Comparison of ENCODE assay signal across 13 cellular contexts in the genomic region with DNA sequence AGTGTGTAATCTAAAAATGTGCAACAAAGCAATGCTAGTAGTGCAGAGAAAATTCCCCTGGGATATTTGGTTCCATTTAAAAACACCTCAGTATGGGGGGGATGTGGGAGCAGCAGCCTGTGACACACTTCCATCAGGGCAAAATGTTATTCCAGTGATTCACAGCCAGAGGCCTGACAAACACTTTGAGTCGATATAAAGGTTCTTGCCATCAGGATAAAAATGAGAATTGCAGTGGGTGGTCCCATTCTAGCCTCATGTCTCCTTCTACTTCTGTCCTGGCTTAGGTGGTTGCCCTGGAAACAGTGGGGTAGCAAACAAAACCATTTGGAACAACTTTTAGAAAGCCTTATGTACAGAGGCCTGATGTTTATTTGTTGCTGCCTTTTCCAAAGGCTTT.
A peak's percentile ranks its signal among the peaks of the same experiment; 100 is the strongest.
DNase-seq lines count a peak whose midpoint lies in the region; TF ChIP-seq lines count a peak whose summit lies in the region.
"Had no signal": no experiment of that assay in that cellular context is flagged by ENCODE, and none has a peak within 500 bp of the region (broad histone marks: within the 10 kb centered on the region; RNA-seq: fewer than 3 reads in every experiment).

No MANE protein-coding gene starts in this region.

- H3K79me2 ChIP-seq in GM23248 (ENCODE audit: insufficient read depth) = no peaks in the 10 kb centered on the region

- in situ Hi-C loops in GM23248 (cut with MboI) = no loop called here

- no peaks in the 10 kb centered on the region for H3K36me3 Mint-ChIP-seq in osteocyte (ENCODE audit: unreplicated experiment)

- no peaks in the 10 kb centered on the region for H3K27me3 Mint-ChIP-seq in osteocyte (ENCODE audit: unreplicated experiment)
- H3K27me3 Mint-ChIP-seq: activated CD4-positive, alpha-beta T cell treated with anti-CD3 and anti-CD28 coated beads, Interleukin-2, amount 10 ng/mL, durations not matched to agents 7 days and 5 days; progenitor cell of endocrine pancreas had no signal

- H3K9ac ChIP-seq in GM23248 = no peak overlapping the region

- H3K4me3 ChIP-seq in GM23248 (no peak overlapping the region), epithelial cell of esophagus (ENCODE audit: low read length) (no peak overlapping the region), right atrium auricular region (no peak overlapping the region)

- peak; percentile 69 for DNase-seq in GM23248
- peak; percentile 37 for DNase-seq in RKO (ENCODE audit: low spot score)
- DNase-seq in epithelial cell of esophagus (ENCODE audit: low read depth) = peak; percentile 58
- no peak for DNase-seq in osteocyte (ENCODE audit: extremely low spot score, unreplicated experiment)
- no peak for DNase-seq in 8988T
- DNase-seq in activated effector memory CD4-positive, alpha-beta T cell treated with anti-CD3 and anti-CD28 coated beads, Interleukin-2, amount 50 U/mL, for 16 hours = no peak
- no peak for DNase-seq in activated CD4-positive, alpha-beta T cell treated with anti-CD3 and anti-CD28 coated beads for 1 hour
- DNase-seq in right atrium auricular region (ENCODE audit: low spot score) = no peak
- DNase-seq: activated CD4-positive, alpha-beta T cell treated with anti-CD3 and anti-CD28 coated beads, Interleukin-2, amount 10 ng/mL, durations not matched to agents 7 days and 5 days; Calu3; cortex of kidney; MM.1S had no signal

- peak overlapping the region; percentile 62 for H3K27ac Mint-ChIP-seq in osteocyte (ENCODE audit: unreplicated experiment)
- H3K27ac Mint-ChIP-seq: activated CD4-positive, alpha-beta T cell treated with anti-CD3 and anti-CD28 coated beads, Interleukin-2, amount 10 ng/mL, durations not matched to agents 7 days and 5 days; progenitor cell of endocrine pancreas had no signal

- no peaks in the 10 kb centered on the region for H3K36me3 ChIP-seq in GM23248 (ENCODE audit: low read depth)
- no peaks in the 10 kb centered on the region for H3K36me3 ChIP-seq in right atrium auricular region

- H3K4me1 ChIP-seq in GM23248 (ENCODE audit: insufficient read depth) (peaks cover 25% of the 10 kb centered on the region), right atrium auricular region (peaks cover 0 to 22% of the 10 kb centered on the region in 2 donors)

- H3K9me2 ChIP-seq in GM23248 (ENCODE audit: insufficient read depth) = no peaks in the 10 kb centered on the region

- 0% methylated on average over 1 of the region's 1 CpG for WGBS in GM23248 (ENCODE audit: low coverage in 1 of 2, low lambda C conversion rate in 2 of 2, missing lambda C conversion rate in 2 of 2), 2 experiments

- no peak overlapping the region for H3K4me3 Mint-ChIP-seq in osteocyte (ENCODE audit: unreplicated experiment)
- H3K4me3 Mint-ChIP-seq: activated CD4-positive, alpha-beta T cell treated with anti-CD3 and anti-CD28 coated beads, Interleukin-2, amount 10 ng/mL, durations not matched to agents 7 days and 5 days had no signal

- H3K4me2 ChIP-seq in GM23248 (ENCODE audit: unreplicated experiment) = peak overlapping the region; percentile 39

- H3K27ac ChIP-seq in GM23248 (no peak overlapping the region), right atrium auricular region (no peak overlapping the region)

- no peaks in the 10 kb centered on the region for H4K20me1 ChIP-seq in GM23248 (ENCODE audit: insufficient read depth)

- no peaks in the 10 kb centered on the region for H3F3A ChIP-seq in GM23248 (ENCODE audit: insufficient read depth)

- H3K9me3 Mint-ChIP-seq in osteocyte (ENCODE audit: unreplicated experiment) = no peaks in the 10 kb centered on the region
- H3K9me3 Mint-ChIP-seq: activated CD4-positive, alpha-beta T cell treated with anti-CD3 and anti-CD28 coated beads, Interleukin-2, amount 10 ng/mL, durations not matched to agents 7 days and 5 days had no signal

- no peaks in the 10 kb centered on the region for H3K9me3 ChIP-seq in GM23248 (ENCODE audit: low read depth)
- no peaks in the 10 kb centered on the region for H3K9me3 ChIP-seq in right atrium auricular region

- peak overlapping the region; percentile 38 for H2AFZ ChIP-seq in GM23248

- TF ChIP-seq CTCF in epithelial cell of esophagus (IDR thresholded peaks at IDR 0.05; ENCODE audit: insufficient read depth, low read depth, low read length, missing control alignments) (no peak), osteocyte (IDR thresholded peaks at IDR 0.05) (peak; percentile 12), right atrium auricular region (IDR thresholded peaks at IDR 0.05) (no peak)

- H3K27me3 ChIP-seq in GM23248 (replicated peaks; ENCODE audit: insufficient read depth) (no peaks in the 10 kb centered on the region), right atrium auricular region (no peaks in the 10 kb centered on the region)

- H3K4me1 Mint-ChIP-seq in osteocyte (ENCODE audit: unreplicated experiment) = peaks cover 22% of the 10 kb centered on the region

Comparison
In these comparisons a context has a peak if more than half of its experiments do, and no peak if none do; other contexts are left out.
1. DNase-seq: peak in GM23248 (single experiment), RKO (single experiment) and epithelial cell of esophagus (single experiment); none in osteocyte (single experiment), 8988T (single experiment), activated effector memory CD4-positive, alpha-beta T cell treated with anti-CD3 and anti-CD28 coated beads, Interleukin-2, amount 50 U/mL, for 16 hours (single experiment), activated CD4-positive, alpha-beta T cell treated with anti-CD3 and anti-CD28 coated beads for 1 hour (single experiment) and right atrium auricular region (single experiment).